In genomic region chr21:46037338-46038325, GRCh38 we compare ENCODE assay signal across 29 cellular contexts. TPM values are rescaled to one million over a fixed set of nuclear protein-coding genes. Genes with fewer than 3 reads are reported as not detected.
DNase-seq lines count a peak whose midpoint lies in the region; TF ChIP-seq lines count a peak whose summit lies in the region.
"Had no signal": no experiment of that assay in that cellular context is flagged by ENCODE, and none has a peak within 500 bp of the region (broad histone marks: within the 10 kb centered on the region; RNA-seq: fewer than 3 reads in every experiment).

No MANE protein-coding gene starts in this region.

- CTCF ChIA-PET in MCF 10A (lab: Yijun Ruan, JAX) = no interaction called here

- H4K20me1 ChIP-seq in fibroblast of lung (ENCODE audit: control insufficient read depth, extremely low read depth, insufficient read depth, low read length) (no peaks in the 10 kb centered on the region), osteoblast (ENCODE audit: insufficient read depth, low read length) (no peaks in the 10 kb centered on the region), MM.1S (ENCODE audit: insufficient read depth, low read length) (no peaks in the 10 kb centered on the region)

- no peak for TF ChIP-seq EP300 in transverse colon (IDR thresholded peaks at IDR 0.05; ENCODE audit: low read depth)

- no peaks in the 10 kb centered on the region for H3K4me1 Mint-ChIP-seq in MCF 10A (ENCODE audit: insufficient read depth, unreplicated experiment)
- H3K4me1 Mint-ChIP-seq: activated CD4-positive, alpha-beta T cell treated with anti-CD3 and anti-CD28 coated beads for 36 hours; T-helper 17 cell had no signal

- peaks cover 11% of the 10 kb centered on the region for H3K27me3 Mint-ChIP-seq in MCF 10A (ENCODE audit: insufficient read depth, unreplicated experiment)

- H3K27me3 ChIP-seq in breast epithelium (no peaks in the 10 kb centered on the region), fibroblast of lung (ENCODE audit: control insufficient read depth, insufficient read depth, low read length) (no peaks in the 10 kb centered on the region), osteoblast (ENCODE audit: insufficient read depth, low read length) (no peaks in the 10 kb centered on the region), transverse colon (no peaks in the 10 kb centered on the region), MM.1S (replicated peaks; ENCODE audit: insufficient read depth, low read length) (peaks cover 81% of the 10 kb centered on the region)
- H3K27me3 ChIP-seq: adrenal gland, right lobe of liver, upper lobe of left lung had no signal

- H3K27ac Mint-ChIP-seq in MCF 10A (ENCODE audit: low read depth, unreplicated experiment) = no peak overlapping the region
- H3K27ac Mint-ChIP-seq: activated CD4-positive, alpha-beta T cell treated with anti-CD3 and anti-CD28 coated beads for 36 hours; CD8-positive, alpha-beta T cell; T-helper 17 cell had no signal

- H3K79me2 ChIP-seq in fibroblast of lung (ENCODE audit: control insufficient read depth, insufficient read depth, low read length) = no peaks in the 10 kb centered on the region
- no peaks in the 10 kb centered on the region for H3K79me2 ChIP-seq in osteoblast (ENCODE audit: insufficient read depth, low read length)
- H3K79me2 ChIP-seq in MM.1S (ENCODE audit: low read length) = no peaks in the 10 kb centered on the region

- peak overlapping the region; percentile 53 to 94 for H3K27ac ChIP-seq in breast epithelium
- H3K27ac ChIP-seq in fibroblast of lung (ENCODE audit: insufficient read depth, low read length) = peak overlapping the region; percentile 88
- H3K27ac ChIP-seq in osteoblast (ENCODE audit: low read depth, low read length) = peak overlapping the region; percentile 99
- peak overlapping the region; percentile 20 to 72 (median 64) for H3K27ac ChIP-seq in transverse colon
- H3K27ac ChIP-seq in MM.1S (ENCODE audit: low read length) = no peak overlapping the region
- H3K27ac ChIP-seq: right lobe of liver, SK-N-MC had no signal

- POLR2A ChIA-PET in MCF 10A (lab: Yijun Ruan, JAX) = no interaction called here

- no peak overlapping the region for H3K4me3 ChIP-seq in breast epithelium
- H3K4me3 ChIP-seq in fibroblast of lung (replicated peaks in 1 of 4; ENCODE audit: control extremely low read depth in 1 of 4, insufficient read depth in 1 of 4, low read depth in 3 of 4, low read length in 4 of 4) = no peak overlapping the region
- H3K4me3 ChIP-seq in osteoblast (ENCODE audit: insufficient read depth, low read length) = no peak overlapping the region
- H3K4me3 ChIP-seq in transverse colon = no peak overlapping the region
- H3K4me3 ChIP-seq in MM.1S (ENCODE audit: low read length) = no peak overlapping the region
- H3K4me3 ChIP-seq: adrenal gland, right lobe of liver, SK-N-MC, stomach, upper lobe of left lung had no signal

- BruUV-seq in MCF 10A (replicated peaks; lab: Mats Ljungman, UMichigan) = no TSS peak

- H3K4me1 ChIP-seq in breast epithelium (no peaks in the 10 kb centered on the region), fibroblast of lung (ENCODE audit: control insufficient read depth, extremely low read depth, insufficient read depth, low read length) (peaks cover 14% of the 10 kb centered on the region), osteoblast (ENCODE audit: insufficient read depth, low read length) (peaks cover 35% of the 10 kb centered on the region), transverse colon (peaks cover 4 to 16% (median 5%) of the 10 kb centered on the region in 4 donors), MM.1S (ENCODE audit: low read length) (no peaks in the 10 kb centered on the region)
- H3K4me1 ChIP-seq: right lobe of liver had no signal

- in situ Hi-C loops in transverse colon (cut with MboI; ENCODE audit: low pct_ligation_motif_present in 1 of 4, low pct_unique_long_range_greater_than_20kb in 1 of 4, low sequenced_read_pairs in 3 of 4) = no loop called here

- H3K9me2 ChIP-seq in MM.1S (replicated peaks; ENCODE audit: insufficient read depth, low read length) = no peaks in the 10 kb centered on the region

- H3K9me3 Mint-ChIP-seq in MCF 10A (ENCODE audit: unreplicated experiment) = peaks cover 7% of the 10 kb centered on the region
- H3K9me3 Mint-ChIP-seq: activated T-cell treated with anti-CD3 and anti-CD28 coated beads, Interleukin-2, amount 50 U/mL, for 4 hours; CD8-positive, alpha-beta T cell; H9 had no signal

- TF ChIP-seq POLR2A in breast epithelium (IDR thresholded peaks at IDR 0.05) = no peak
- TF ChIP-seq POLR2A in transverse colon (IDR thresholded peaks at IDR 0.05) = no peak

- TF ChIP-seq CTCF in breast epithelium (IDR thresholded peaks at IDR 0.05) (no peak), MCF 10A (IDR thresholded peaks at IDR 0.05; ENCODE audit: unreplicated experiment) (no peak), fibroblast of lung (conservative IDR thresholded peaks at IDR 0.05 in 1 of 2, IDR thresholded peaks at IDR 0.05 in 1 of 2; ENCODE audit: low read depth in 1 of 2, low read length in 2 of 2) (no peak), osteoblast (IDR thresholded peaks at IDR 0.05; ENCODE audit: extremely low read depth, low read depth, low read length) (no peak), transverse colon (IDR thresholded peaks at IDR 0.05) (no peak), MM.1S (IDR thresholded peaks at IDR 0.05; ENCODE audit: low read length) (no peak)

- no peaks in the 10 kb centered on the region for H3F3A ChIP-seq in MM.1S (ENCODE audit: insufficient read depth, low read length)

- no peaks in the 10 kb centered on the region for H3K9me3 ChIP-seq in breast epithelium
- H3K9me3 ChIP-seq in fibroblast of lung (ENCODE audit: control insufficient read depth, insufficient read depth, low read depth, low read length) = no peaks in the 10 kb centered on the region
- H3K9me3 ChIP-seq in osteoblast (ENCODE audit: low read depth, low read length) = no peaks in the 10 kb centered on the region
- no peaks in the 10 kb centered on the region for H3K9me3 ChIP-seq in transverse colon
- H3K9me3 ChIP-seq in MM.1S (replicated peaks; ENCODE audit: insufficient read depth, low read length) = no peaks in the 10 kb centered on the region
- H3K9me3 ChIP-seq: adrenal gland, right lobe of liver, stomach, upper lobe of left lung had no signal

- H2AFZ ChIP-seq in fibroblast of lung (ENCODE audit: low read length) (no peak overlapping the region), osteoblast (ENCODE audit: low read length) (no peak overlapping the region), MM.1S (ENCODE audit: low read length) (no peak overlapping the region)

- no peaks in the 10 kb centered on the region for H3K36me3 Mint-ChIP-seq in MCF 10A (ENCODE audit: insufficient read depth, unreplicated experiment)
- H3K36me3 Mint-ChIP-seq: CD8-positive, alpha-beta T cell had no signal

- H3K4me2 ChIP-seq in fibroblast of lung (ENCODE audit: extremely low read depth, insufficient read depth, low read length) (no peak overlapping the region), osteoblast (ENCODE audit: insufficient read depth, low read length) (no peak overlapping the region), MM.1S (ENCODE audit: low read depth, low read length) (no peak overlapping the region)

- no peaks in the 10 kb centered on the region for H3K36me3 ChIP-seq in breast epithelium
- no peaks in the 10 kb centered on the region for H3K36me3 ChIP-seq in fibroblast of lung (ENCODE audit: control insufficient read depth, insufficient read depth, low read length)
- H3K36me3 ChIP-seq in osteoblast (ENCODE audit: insufficient read depth, low read length) = no peaks in the 10 kb centered on the region
- no peaks in the 10 kb centered on the region for H3K36me3 ChIP-seq in transverse colon
- no peaks in the 10 kb centered on the region for H3K36me3 ChIP-seq in MM.1S (replicated peaks; ENCODE audit: insufficient read depth, low read length)
- H3K36me3 ChIP-seq: adrenal gland, right lobe of liver, stomach, upper lobe of left lung had no signal

- no peak overlapping the region for H3K4me3 Mint-ChIP-seq in MCF 10A (ENCODE audit: unreplicated experiment)
- H3K4me3 Mint-ChIP-seq: activated CD4-positive, alpha-beta T cell treated with anti-CD3 and anti-CD28 coated beads for 36 hours; activated T-cell treated with anti-CD3 and anti-CD28 coated beads, Interleukin-2, amount 50 U/mL, for 4 hours; CD8-positive, alpha-beta T cell; H9; T-helper 17 cell had no signal

- intact Hi-C loops in breast epithelium (cut with DNase I; ENCODE audit: low total_unique reads) = no loop called here
- intact Hi-C loops in MCF 10A (cut with micrococcal nuclease) = no loop called here
- intact Hi-C loops in transverse colon (cut with DNase I; ENCODE audit: low total_unique reads) = no loop called here

- H3K9ac ChIP-seq in fibroblast of lung (ENCODE audit: insufficient read depth, low read length) (no peak overlapping the region), MM.1S (ENCODE audit: low read length) (no peak overlapping the region)

- no peak for DNase-seq in breast epithelium (ENCODE audit: low spot score in 2 of 2)
- no peak for DNase-seq in MCF 10A (ENCODE audit: unreplicated experiment)
- DNase-seq in fibroblast of lung (ENCODE audit: low read depth in 2 of 2) = no peak
- DNase-seq in osteoblast (ENCODE audit: insufficient read length, low spot score, missing footprints) = peak; percentile 77
- no peak for DNase-seq in transverse colon
- DNase-seq in MM.1S = no peak
- DNase-seq in amniotic stem cell (lab: John Stamatoyannopoulos, UW) = no peak
- DNase-seq in islet precursor cell = no peak
- DNase-seq: 8988T; activated CD4-positive, alpha-beta T cell treated with anti-CD3 and anti-CD28 coated beads for 36 hours; activated CD8-positive, alpha-beta memory T cell treated with anti-CD3 and anti-CD28 coated beads for 24 hours; activated naive CD4-positive, alpha-beta T cell; activated T-cell treated with anti-CD3 and anti-CD28 coated beads, Interleukin-2, amount 50 U/mL, for 4 hours; adrenal gland; AML-193; CD8-positive, alpha-beta T cell; dermis blood vessel endothelial cell; glutamatergic neuron; H9; left colon; mesendoderm; NCI-H1092 treated with DMSO at 0.1 percent for 48 hours; NCI-H2029; NCI-H226; right lobe of liver; stomach; T-helper 17 cell had no signal

- WGBS in transverse colon (ENCODE audit: low coverage in 1 of 2), 2 donors = 82 to 86% methylated on average over 7 to 49 of the region's 50 CpGs

RNA-seq across cellular contexts. Expression of gene COL6A1, which starts 56.1 kb away (rescaled TPM):
- total RNA-seq in breast epithelium = 100 to 1,000 TPM; 137 to 527 (median 201) TPM
- 3.2 and 3.5 TPM in 2 replicates for total RNA-seq in MCF 10A (2022)
- total RNA-seq in fibroblast of lung = 623 and 645 TPM in 2 replicates
- 621 and 1,137 TPM in 2 replicates for polyA plus RNA-seq in fibroblast of lung
- 1,146 and 2,228 TPM in 2 replicates for polyA plus RNA-seq in fibroblast of lung (2012)
- polyA minus RNA-seq in fibroblast of lung (ENCODE audit: low replicate concordance) = 1,147 and 1,843 TPM in 2 replicates
- total RNA-seq in osteoblast = 1,531 and 1,612 TPM in 2 replicates
- total RNA-seq in transverse colon = 100 to 1,000 TPM; 166 to 580 (median 346) TPM

Comparison
In these comparisons a context has a peak if more than half of its experiments do, and no peak if none do; other contexts are left out.
1. RNA of gene COL6A1, which starts 56.1 kb away (total RNA-seq): 1,531 to 1,612 TPM in osteoblast, 623 to 645 TPM in fibroblast of lung, 166 to 580 TPM in transverse colon and 137 to 527 TPM in breast epithelium; 3.2 to 3.5 TPM in MCF 10A; every median in the first group is over 10 times any median in the second.